ENCODE assay signal across 24 cellular contexts in the genomic region with DNA sequence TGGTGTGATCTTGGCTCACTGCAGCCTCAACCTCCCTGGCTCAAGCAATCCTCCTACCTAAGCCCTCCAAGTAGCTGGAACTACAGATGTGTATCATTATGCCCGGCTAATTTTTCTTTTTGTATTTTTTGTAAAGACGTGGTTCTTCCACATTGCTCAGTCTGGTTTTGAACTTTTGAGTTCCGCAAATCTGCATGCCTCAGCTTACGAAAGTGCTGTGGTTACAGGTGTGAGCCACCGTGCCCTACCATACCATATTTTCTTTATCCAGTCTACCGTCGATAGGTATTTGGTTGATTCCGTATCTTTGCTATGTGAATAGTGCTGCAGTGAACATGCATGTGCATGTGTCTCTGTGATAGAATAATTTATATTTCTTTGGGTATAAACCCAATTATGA.
"Had no signal": no experiment of that assay in that cellular context is flagged by ENCODE, and none has a peak within 500 bp of the region (broad histone marks: within the 10 kb centered on the region; RNA-seq: fewer than 3 reads in every experiment).

No MANE protein-coding gene starts in this region.

- H3K27me3 ChIP-seq: heart left ventricle, neural progenitor cell, sigmoid colon, testis, upper lobe of left lung had no signal

- H3K4me3 Mint-ChIP-seq: activated naive CD8-positive, alpha-beta T cell treated with anti-CD3 and anti-CD28 coated beads, Interleukin-2, amount 10 ng/mL, durations not matched to agents 7 days and 5 days; neural progenitor cell; WTC11 had no signal

- H3K4me2 ChIP-seq: neural progenitor cell, smooth muscle cell had no signal

- ATAC-seq: heart left ventricle; left colon; naive thymus-derived CD4-positive, alpha-beta T cell; WTC11 had no signal

- H2AFZ ChIP-seq: neural progenitor cell had no signal

- H3K4me1 ChIP-seq: neural progenitor cell, testis had no signal

- DNase-seq: activated CD4-positive, alpha-beta T cell treated with anti-CD3 and anti-CD28 coated beads for 4 hours; activated CD4-positive, alpha-beta T cell treated with anti-CD3 and anti-CD28 coated beads, Interleukin-2, amount 50 U/mL, for 48 hours; activated CD8-positive, alpha-beta memory T cell treated with anti-CD3 and anti-CD28 coated beads, Interleukin-2, amount 50 U/mL, for 48 hours; activated naive CD4-positive, alpha-beta T cell treated with Interleukin-2 at 50 U/mL for 16 hours; activated naive CD8-positive, alpha-beta T cell treated with anti-CD3 and anti-CD28 coated beads, Interleukin-2, amount 10 ng/mL, durations not matched to agents 7 days and 5 days; activated T-cell treated with anti-CD3 and anti-CD28 coated beads, Interleukin-2, amount 50 U/mL, for 48 hours; amygdala; cortex of kidney; heart left ventricle; islet precursor cell; left colon; mesenchymal stem cell; naive thymus-derived CD4-positive, alpha-beta T cell; posterior cingulate gyrus; sigmoid colon; stimulated activated CD4-positive, alpha-beta T cell treated with anti-CD3 and anti-CD28 coated beads, Interleukin-15, amount 100 ng/mL, for 24 hours; stimulated activated naive CD4-positive, alpha-beta T cell; T-helper 9 cell; testis had no signal

- H3K9me3 ChIP-seq: sigmoid colon, testis had no signal

- H3K27ac ChIP-seq: epithelial cell of prostate, heart left ventricle, neural progenitor cell, sigmoid colon, testis, upper lobe of left lung had no signal

- H3K4me3 ChIP-seq: heart left ventricle, neural progenitor cell, sigmoid colon, smooth muscle cell, testis, upper lobe of left lung had no signal

- H3K27ac Mint-ChIP-seq: activated naive CD8-positive, alpha-beta T cell treated with anti-CD3 and anti-CD28 coated beads, Interleukin-2, amount 10 ng/mL, durations not matched to agents 7 days and 5 days; neural progenitor cell; WTC11 had no signal

- H3K9ac ChIP-seq: neural progenitor cell had no signal

- H3K36me3 ChIP-seq: neural progenitor cell had no signal

- H3K27me3 Mint-ChIP-seq: activated naive CD8-positive, alpha-beta T cell treated with anti-CD3 and anti-CD28 coated beads, Interleukin-2, amount 10 ng/mL, durations not matched to agents 7 days and 5 days; naive thymus-derived CD4-positive, alpha-beta T cell had no signal
